In the genomic region with DNA sequence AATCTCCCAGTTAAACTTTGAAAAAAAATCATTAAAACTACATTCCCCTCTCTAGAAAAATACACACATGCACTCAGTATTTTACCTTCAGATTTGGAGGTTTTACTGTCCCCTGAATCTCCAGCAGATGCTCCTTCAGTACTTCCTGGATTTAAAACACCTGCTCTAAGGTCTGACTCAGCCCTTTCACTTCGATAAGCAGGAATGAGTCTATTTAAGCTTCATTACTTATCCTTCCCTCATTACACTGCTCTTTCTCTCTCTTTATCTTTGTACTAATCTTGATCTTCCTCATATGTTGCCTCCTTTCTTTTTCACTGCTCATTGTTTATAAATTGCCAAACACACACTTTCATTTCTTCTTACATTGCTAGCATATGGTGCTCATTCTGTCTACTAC, we compare ENCODE assay signal across 1 cellular context.
TF ChIP-seq lines count a peak whose summit lies in the region.

No MANE protein-coding gene starts in this region.

TF ChIP-seq in WTC11, 78 proteins besides CTCF, POLR2A, EP300 and RAD21 (continued from another document):
- TF ChIP-seq CREM (CRISPR knock-in tag; IDR thresholded peaks at IDR 0.05) (no peak), GRHL2 (CRISPR knock-in tag; IDR thresholded peaks at IDR 0.05; ENCODE audit: insufficient replicate concordance, severe bottlenecking) (no peak), JAZF1 (CRISPR knock-in tag; IDR thresholded peaks at IDR 0.05) (no peak), NR1H2 (CRISPR knock-in tag; IDR thresholded peaks at IDR 0.05) (no peak), TEAD4 (CRISPR knock-in tag; IDR thresholded peaks at IDR 0.05) (no peak), ZNF317 (CRISPR knock-in tag; IDR thresholded peaks at IDR 0.05; ENCODE audit: borderline replicate concordance, low read depth) (no peak)
- TF ChIP-seq, protein P1, sequence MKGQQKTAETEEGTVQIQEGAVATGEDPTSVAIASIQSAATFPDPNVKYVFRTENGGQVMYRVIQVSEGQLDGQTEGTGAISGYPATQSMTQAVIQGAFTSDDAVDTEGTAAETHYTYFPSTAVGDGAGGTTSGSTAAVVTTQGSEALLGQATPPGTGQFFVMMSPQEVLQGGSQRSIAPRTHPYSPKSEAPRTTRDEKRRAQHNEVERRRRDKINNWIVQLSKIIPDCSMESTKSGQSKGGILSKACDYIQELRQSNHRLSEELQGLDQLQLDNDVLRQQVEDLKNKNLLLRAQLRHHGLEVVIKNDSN (CRISPR knock-in tag; IDR thresholded peaks at IDR 0.05), result no peak
- TF ChIP-seq, protein P2, sequence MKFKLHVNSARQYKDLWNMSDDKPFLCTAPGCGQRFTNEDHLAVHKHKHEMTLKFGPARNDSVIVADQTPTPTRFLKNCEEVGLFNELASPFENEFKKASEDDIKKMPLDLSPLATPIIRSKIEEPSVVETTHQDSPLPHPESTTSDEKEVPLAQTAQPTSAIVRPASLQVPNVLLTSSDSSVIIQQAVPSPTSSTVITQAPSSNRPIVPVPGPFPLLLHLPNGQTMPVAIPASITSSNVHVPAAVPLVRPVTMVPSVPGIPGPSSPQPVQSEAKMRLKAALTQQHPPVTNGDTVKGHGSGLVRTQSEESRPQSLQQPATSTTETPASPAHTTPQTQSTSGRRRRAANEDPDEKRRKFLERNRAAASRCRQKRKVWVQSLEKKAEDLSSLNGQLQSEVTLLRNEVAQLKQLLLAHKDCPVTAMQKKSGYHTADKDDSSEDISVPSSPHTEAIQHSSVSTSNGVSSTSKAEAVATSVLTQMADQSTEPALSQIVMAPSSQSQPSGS (CRISPR knock-in tag; IDR thresholded peaks at IDR 0.05; ENCODE audit: borderline replicate concordance, low read depth), result no peak
- TF ChIP-seq, protein P3, sequence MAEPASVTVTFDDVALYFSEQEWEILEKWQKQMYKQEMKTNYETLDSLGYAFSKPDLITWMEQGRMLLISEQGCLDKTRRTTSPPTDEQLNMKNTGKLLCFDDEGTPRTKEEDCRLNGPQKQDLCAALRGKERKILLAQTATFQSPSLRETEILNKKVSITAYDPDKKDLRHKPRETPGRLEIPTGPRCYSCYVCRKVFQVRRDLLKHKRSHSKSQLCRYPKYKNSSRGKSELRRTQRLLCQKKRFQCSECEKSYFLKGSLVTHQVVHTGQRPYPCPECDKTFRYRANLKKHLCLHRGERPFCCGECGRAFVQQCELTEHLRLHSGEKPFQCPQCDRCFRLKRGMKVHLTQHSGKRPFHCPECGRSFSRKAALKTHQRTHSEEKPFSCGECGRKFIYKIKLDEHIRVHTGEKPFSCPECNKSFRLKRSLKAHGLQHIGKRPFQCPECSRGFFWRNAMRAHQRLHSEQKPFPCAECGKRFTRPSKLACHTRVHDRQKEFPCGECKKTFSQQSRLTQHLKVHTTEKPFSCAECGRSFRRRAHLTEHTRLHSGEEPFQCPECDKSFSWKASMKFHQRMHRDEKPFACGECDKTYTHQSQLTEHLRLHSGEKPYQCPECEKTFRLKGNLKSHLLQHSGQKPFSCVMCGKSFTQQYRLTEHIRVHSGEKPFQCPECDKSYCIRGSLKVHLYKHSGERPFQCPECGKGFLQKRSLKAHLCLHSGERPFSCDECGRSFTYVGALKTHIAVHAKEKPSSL (CRISPR knock-in tag; conservative IDR thresholded peaks at IDR 0.05), result no peak
- TF ChIP-seq, protein P4, sequence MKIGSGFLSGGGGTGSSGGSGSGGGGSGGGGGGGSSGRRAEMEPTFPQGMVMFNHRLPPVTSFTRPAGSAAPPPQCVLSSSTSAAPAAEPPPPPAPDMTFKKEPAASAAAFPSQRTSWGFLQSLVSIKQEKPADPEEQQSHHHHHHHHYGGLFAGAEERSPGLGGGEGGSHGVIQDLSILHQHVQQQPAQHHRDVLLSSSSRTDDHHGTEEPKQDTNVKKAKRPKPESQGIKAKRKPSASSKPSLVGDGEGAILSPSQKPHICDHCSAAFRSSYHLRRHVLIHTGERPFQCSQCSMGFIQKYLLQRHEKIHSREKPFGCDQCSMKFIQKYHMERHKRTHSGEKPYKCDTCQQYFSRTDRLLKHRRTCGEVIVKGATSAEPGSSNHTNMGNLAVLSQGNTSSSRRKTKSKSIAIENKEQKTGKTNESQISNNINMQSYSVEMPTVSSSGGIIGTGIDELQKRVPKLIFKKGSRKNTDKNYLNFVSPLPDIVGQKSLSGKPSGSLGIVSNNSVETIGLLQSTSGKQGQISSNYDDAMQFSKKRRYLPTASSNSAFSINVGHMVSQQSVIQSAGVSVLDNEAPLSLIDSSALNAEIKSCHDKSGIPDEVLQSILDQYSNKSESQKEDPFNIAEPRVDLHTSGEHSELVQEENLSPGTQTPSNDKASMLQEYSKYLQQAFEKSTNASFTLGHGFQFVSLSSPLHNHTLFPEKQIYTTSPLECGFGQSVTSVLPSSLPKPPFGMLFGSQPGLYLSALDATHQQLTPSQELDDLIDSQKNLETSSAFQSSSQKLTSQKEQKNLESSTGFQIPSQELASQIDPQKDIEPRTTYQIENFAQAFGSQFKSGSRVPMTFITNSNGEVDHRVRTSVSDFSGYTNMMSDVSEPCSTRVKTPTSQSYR (CRISPR knock-in tag; IDR thresholded peaks at IDR 0.05), result no peak
